ENCODE assay signal across 21 cellular contexts in genomic region chr4:145271194-145271593, GRCh38.
DNase-seq lines count a peak whose midpoint lies in the region; ATAC-seq, FAIRE-seq and TF ChIP-seq lines count a peak whose summit lies in the region.
"Had no signal": no experiment of that assay in that cellular context is flagged by ENCODE, and none has a peak within 500 bp of the region (broad histone marks: within the 10 kb centered on the region; RNA-seq: fewer than 3 reads in every experiment).

No MANE protein-coding gene starts in this region.

- no peaks in the 10 kb centered on the region for H4K20me1 ChIP-seq in GM23338 (replicated peaks; ENCODE audit: insufficient read depth)
- no peaks in the 10 kb centered on the region for H4K20me1 ChIP-seq in K562 (replicated peaks; ENCODE audit: control insufficient read depth, insufficient read depth, low read length)
- H4K20me1 ChIP-seq: BLaER1 had no signal

- no peak for TF ChIP-seq EP300 in K562 (IDR thresholded peaks at IDR 0.05; ENCODE audit: low read length)

- H3K9me3 ChIP-seq in K562 (replicated peaks; ENCODE audit: control insufficient read depth, insufficient read depth, low read depth, low read length) (no peaks in the 10 kb centered on the region), liver (ENCODE audit: control insufficient read depth in 4 of 4, low read length in 3 of 4) (no peaks in the 10 kb centered on the region), pancreas (no peaks in the 10 kb centered on the region)
- H3K9me3 ChIP-seq: Caco-2, HAP-1 had no signal

- no peak for FAIRE-seq in K562 (lab: Jason Lieb, UNC)
- no peak for FAIRE-seq in pancreas (lab: Jason Lieb, UNC)
- FAIRE-seq: A204.1, G401.6, GM12878, GM19239 had no signal

- H2AFZ ChIP-seq in GM23338 (no peak overlapping the region), K562 (ENCODE audit: low read depth, low read length) (no peak overlapping the region)
- H2AFZ ChIP-seq: GM23248 had no signal

- H3K79me2 ChIP-seq in GM23338 (replicated peaks; ENCODE audit: insufficient read depth) (no peaks in the 10 kb centered on the region), K562 (ENCODE audit: control insufficient read depth, insufficient read depth, low read length) (no peaks in the 10 kb centered on the region)

- 0% methylated on average over 2 of the region's 2 CpGs for WGBS in K562 (ENCODE audit: insufficient coverage, low coverage, missing lambda C conversion rate)
- 30% methylated on average over 2 of the region's 2 CpGs for whole genome bisulfite sequencing in liver
- WGBS in pancreas, 2 donors, result 31 to 43% methylated on average over 2 of the region's 2 CpGs

- DNase-seq in GM23338 (ENCODE audit: low spot score) (no peak), K562 (ENCODE audit: extremely low read depth in 1 of 4, low spot score in 3 of 4) (no peak), NCI-H345 (lab: John Stamatoyannopoulos, UW) (no peak), NCI-H345 treated with DMSO at 0.1 percent for 48 hours (lab: John Stamatoyannopoulos, UW; ENCODE audit: unreplicated experiment) (no peak), pancreas (no peak)
- DNase-seq: Caco-2; CD4-positive, CD25-positive, alpha-beta regulatory T cell; CD8-positive, alpha-beta T cell; DMS153; DND-41; GM23248 had no signal

- H3K4me1 Mint-ChIP-seq in GM23338, result no peaks in the 10 kb centered on the region
- H3K4me1 Mint-ChIP-seq: B cell; CD4-positive, CD25-positive, alpha-beta regulatory T cell had no signal

- H3K4me2 ChIP-seq in GM23338 (no peak overlapping the region), K562 (ENCODE audit: insufficient read depth, low read length) (no peak overlapping the region)
- H3K4me2 ChIP-seq: BLaER1 had no signal

- no peaks in the 10 kb centered on the region for H3K9me1 ChIP-seq in K562 (ENCODE audit: control insufficient read depth, insufficient read depth, low read length)

- H3K4me3 Mint-ChIP-seq in GM23338, result no peak overlapping the region
- H3K4me3 Mint-ChIP-seq: B cell; CD4-positive, CD25-positive, alpha-beta regulatory T cell; CD8-positive, alpha-beta T cell had no signal

- no TSS peak for BruUV-seq in K562 (replicated peaks; lab: Mats Ljungman, UMichigan)

- no peak overlapping the region for H3K27ac ChIP-seq in GM23338 (ENCODE audit: low read depth)
- no peak overlapping the region for H3K27ac ChIP-seq in K562 (ENCODE audit: extremely low read depth, low read depth, low read length)
- no peak overlapping the region for H3K27ac ChIP-seq in liver (ENCODE audit: low read depth in 1 of 2, low read length in 2 of 2)
- H3K27ac ChIP-seq in pancreas, result no peak overlapping the region
- H3K27ac ChIP-seq: 22Rv1, BLaER1, C4-2B, GM23248 had no signal

- TF ChIP-seq CTCF in GM23338 (conservative IDR thresholded peaks at IDR 0.05; ENCODE audit: low read depth in 2 of 2) (no peak), K562 (IDR thresholded peaks at IDR 0.05 in 2 of 3, conservative IDR thresholded peaks at IDR 0.05 in 1 of 3; ENCODE audit: insufficient read depth in 2 of 3, low read depth in 1 of 3, low read length in 3 of 3) (no peak), liver (IDR thresholded peaks at IDR 0.05; ENCODE audit: low read depth, low read length, missing input control) (no peak), pancreas (IDR thresholded peaks at IDR 0.05) (no peak)

- intact Hi-C loops in K562 (cut with micrococcal nuclease) (no loop called here), pancreas (cut with DNase I) (no loop called here)

- no peak for TF ChIP-seq RAD21 in K562 (CRISPR knock-in tag; conservative IDR thresholded peaks at IDR 0.05 in 1 of 2, IDR thresholded peaks at IDR 0.05 in 1 of 2)
- TF ChIP-seq RAD21 in liver (IDR thresholded peaks at IDR 0.05), result peak; percentile 52 to 56

- CTCF ChIA-PET in K562 (lab: Yijun Ruan, JAX; ENCODE audit: low intra/inter-chr PET ratio), result no interaction called here

- H3K9ac ChIP-seq in K562 (ENCODE audit: insufficient read depth in 1 of 2, low read depth in 2 of 2, low read length in 2 of 2), result no peak overlapping the region
- no peak overlapping the region for H3K9ac ChIP-seq in liver (ENCODE audit: low read depth in 1 of 2, low read length in 2 of 2)
- H3K9ac ChIP-seq: BLaER1, GM23248 had no signal

- H3K27ac Mint-ChIP-seq in GM23338, result peak overlapping the region; percentile 42; the same call in 1 of the 2 replicates
- H3K27ac Mint-ChIP-seq: B cell; CD4-positive, CD25-positive, alpha-beta regulatory T cell; CD8-positive, alpha-beta T cell had no signal

- H3K36me3 ChIP-seq in GM23338 (ENCODE audit: insufficient read depth) (no peaks in the 10 kb centered on the region), K562 (ENCODE audit: control insufficient read depth, insufficient read depth, low read length) (no peaks in the 10 kb centered on the region), liver (ENCODE audit: control insufficient read depth in 4 of 4, insufficient read depth in 3 of 4, low read depth in 1 of 4, low read length in 3 of 4) (no peaks in the 10 kb centered on the region), pancreas (no peaks in the 10 kb centered on the region)
- H3K36me3 ChIP-seq: BLaER1, HAP-1 had no signal

- H3K9me2 ChIP-seq in GM23338 (ENCODE audit: insufficient read depth), result 0 out of 2 replicates have a peak, but pooled peaks cover 2% of the 10 kb centered on the region

- no peaks in the 10 kb centered on the region for H3K9me3 Mint-ChIP-seq in GM23338
- H3K9me3 Mint-ChIP-seq: CD8-positive, alpha-beta T cell had no signal

- H3K27me3 ChIP-seq in GM23338 (ENCODE audit: insufficient read depth) (no peaks in the 10 kb centered on the region), K562 (ENCODE audit: control insufficient read depth in 2 of 2, insufficient read depth in 2 of 2, low read length in 2 of 2) (no peaks in the 10 kb centered on the region; a peak in 1 of 5 replicates), liver (ENCODE audit: control insufficient read depth in 4 of 4, insufficient read depth in 4 of 4, low read length in 3 of 4) (no peaks in the 10 kb centered on the region), pancreas (no peaks in the 10 kb centered on the region)
- H3K27me3 ChIP-seq: BLaER1 had no signal

- no peak for TF ChIP-seq POLR2A in K562 (conservative IDR thresholded peaks at IDR 0.05)

- H3K4me1 ChIP-seq in GM23338 (ENCODE audit: insufficient read depth) (no peaks in the 10 kb centered on the region), K562 (replicated peaks in 1 of 2; ENCODE audit: control insufficient read depth in 2 of 2, insufficient read depth in 2 of 2, low read length in 2 of 2) (no peaks in the 10 kb centered on the region; a peak in 1 of 5 replicates), liver (ENCODE audit: control insufficient read depth in 4 of 4, insufficient read depth in 4 of 4, low read length in 3 of 4) (peaks cover 0 to 3% (median 2%) of the 10 kb centered on the region in 4 donors), pancreas (no peaks in the 10 kb centered on the region)
- H3K4me1 ChIP-seq: BLaER1, Caco-2, HAP-1 had no signal

- H3K4me3 ChIP-seq in GM23338 (no peak overlapping the region), K562 (no peak overlapping the region), liver (ENCODE audit: low read depth in 1 of 3, low read length in 3 of 3) (no peak overlapping the region), pancreas (no peak overlapping the region)
- H3K4me3 ChIP-seq: BLaER1, GM12878, GM23248, HAP-1 had no signal

- in situ Hi-C loops in K562 (cut with MboI), result no loop called here

- POLR2A ChIA-PET in K562 (lab: Yijun Ruan, JAX), result interaction anchor here (0.8 kb wide), 1 partner anchor 23 kb away, joined by 4 read pairs; no protein-coding TSS in a partner anchor

- no peaks in the 10 kb centered on the region for H3K27me3 Mint-ChIP-seq in GM23338 (ENCODE audit: insufficient read depth, low read depth, poor library complexity)
- H3K27me3 Mint-ChIP-seq: B cell; CD4-positive, CD25-positive, alpha-beta regulatory T cell had no signal

- H3F3A ChIP-seq in GM23338 (replicated peaks; ENCODE audit: low read depth), result no peaks in the 10 kb centered on the region

- ATAC-seq in GM23338, result no peak
- ATAC-seq in K562, result no peak
- no peak for ATAC-seq in pancreas
- ATAC-seq: CD8-positive, alpha-beta T cell; GM12878 had no signal

- H3K36me3 Mint-ChIP-seq in GM23338 (ENCODE audit: low read depth), result no peaks in the 10 kb centered on the region
- H3K36me3 Mint-ChIP-seq: CD4-positive, CD25-positive, alpha-beta regulatory T cell; CD8-positive, alpha-beta T cell had no signal

TF ChIP-seq in GM23338, 12 proteins besides CTCF, POLR2A, EP300 and RAD21 (continues in another document):
- TF ChIP-seq ETS1 (IDR thresholded peaks at IDR 0.05) (no peak), STAT1 (IDR thresholded peaks at IDR 0.05; ENCODE audit: unreplicated experiment) (no peak)

TF ChIP-seq in K562, 482 proteins besides CTCF, POLR2A, EP300 and RAD21 (continues in another document):
- no peak for TF ChIP-seq ARID3A (IDR thresholded peaks at IDR 0.05; ENCODE audit: borderline replicate concordance, low read depth, low read length)
- no peak for TF ChIP-seq SREBF2 (CRISPR knock-in tag; IDR thresholded peaks at IDR 0.05)

TF ChIP-seq in liver, 16 proteins besides CTCF, POLR2A, EP300 and RAD21 (continues in another document):
- TF ChIP-seq YY1 (IDR thresholded peaks at IDR 0.05) (peak; percentile 67), RXRA (IDR thresholded peaks at IDR 0.05) (peak; percentile 74 to 95), GABPA (IDR thresholded peaks at IDR 0.05 in 1 of 2, conservative IDR thresholded peaks at IDR 0.05 in 1 of 2) (no peak), SP1 (IDR thresholded peaks at IDR 0.05) (peak; percentile 52), JUND (IDR thresholded peaks at IDR 0.05) (peak in 1 of 2 donors; percentile 54), ATF3 (IDR thresholded peaks at IDR 0.05) (no peak), ZBTB33 (IDR thresholded peaks at IDR 0.05) (peak; percentile 69), FOXA1 (IDR thresholded peaks at IDR 0.05) (no peak), FOXA2 (IDR thresholded peaks at IDR 0.05) (no peak)
